22 cellular contexts compared by ENCODE assay signal in the genomic region with DNA sequence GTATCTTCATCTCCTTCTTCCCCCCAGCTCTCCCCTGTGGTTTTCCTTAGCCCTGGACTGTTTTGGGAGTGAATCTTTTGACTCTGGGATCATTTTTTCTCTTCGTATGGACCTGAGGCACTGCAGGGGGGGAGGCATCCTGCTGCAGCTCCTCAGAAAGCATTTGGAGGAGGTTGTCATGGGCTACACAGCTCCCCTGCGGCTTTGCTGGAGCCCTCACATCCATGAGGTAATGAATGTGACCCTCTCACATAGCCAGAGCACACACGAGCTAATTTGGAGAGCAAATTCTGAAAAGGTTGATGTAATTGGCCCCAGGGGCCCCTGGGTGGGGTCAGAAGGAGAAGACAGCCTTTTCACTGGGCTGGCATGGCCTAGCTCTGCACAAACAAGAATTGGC.
"Had no signal": no experiment of that assay in that cellular context is flagged by ENCODE, and none has a peak within 500 bp of the region (broad histone marks: within the 10 kb centered on the region; RNA-seq: fewer than 3 reads in every experiment).

No MANE protein-coding gene starts in this region.

- H3K9me3 Mint-ChIP-seq: activated B cell treated with CpG ODN at 0.5 μM for 24 hours; activated CD4-positive, alpha-beta T cell treated with anti-CD3 and anti-CD28 coated beads, Interleukin-2, amount 10 ng/mL, durations not matched to agents 24 days and 14 days; activated naive CD4-positive, alpha-beta T cell treated with anti-CD3 and anti-CD28 coated beads, Interleukin-2, amount 50 U/mL, for 72 hours; activated T-cell treated with anti-CD3 and anti-CD28 coated beads, Interleukin-2, amount 50 U/mL, for 24 hours; activated T-helper 1 cell treated with anti-CD3 and anti-CD28 coated beads, Interleukin-12 subunit alpha, Interleukin-12 subunit beta, Interleukin-2, Interleukin-4 antibody, amounts not matched to agents 30 ng/mL and 10 ng/mL and 1 ng/mL, durations not matched to agents 14 hours and 24 hours and 36 hours; brain; central memory CD8-positive, alpha-beta T cell had no signal

- H3K4me3 Mint-ChIP-seq: activated B cell treated with CpG ODN at 0.5 μM for 24 hours; activated CD4-positive, alpha-beta T cell treated with anti-CD3 and anti-CD28 coated beads, Interleukin-2, amount 10 ng/mL, durations not matched to agents 24 days and 14 days; activated CD8-positive, alpha-beta memory T cell treated with anti-CD3 and anti-CD28 coated beads, Interleukin-2, amount 10 ng/mL, durations not matched to agents 7 days and 5 days; activated T-cell treated with anti-CD3 and anti-CD28 coated beads, Interleukin-2, amount 50 U/mL, for 24 hours; activated T-helper 1 cell treated with anti-CD3 and anti-CD28 coated beads, Interleukin-12 subunit alpha, Interleukin-12 subunit beta, Interleukin-2, Interleukin-4 antibody, amounts not matched to agents 30 ng/mL and 10 ng/mL and 1 ng/mL, durations not matched to agents 14 hours and 24 hours and 36 hours; brain; central memory CD8-positive, alpha-beta T cell; T-helper 17 cell had no signal

- H3K27me3 Mint-ChIP-seq: activated CD4-positive, alpha-beta T cell treated with anti-CD3 and anti-CD28 coated beads, Interleukin-2, amount 10 ng/mL, durations not matched to agents 24 days and 14 days; activated T-cell treated with anti-CD3 and anti-CD28 coated beads, Interleukin-2, amount 50 U/mL, for 24 hours had no signal

- H3K36me3 Mint-ChIP-seq: activated CD8-positive, alpha-beta memory T cell treated with anti-CD3 and anti-CD28 coated beads, Interleukin-2, amount 10 ng/mL, durations not matched to agents 7 days and 5 days; activated naive CD4-positive, alpha-beta T cell treated with anti-CD3 and anti-CD28 coated beads, Interleukin-2, amount 50 U/mL, for 72 hours; brain had no signal

- DNase-seq: activated B cell treated with CpG ODN at 0.5 μM for 24 hours; activated CD4-positive, alpha-beta T cell treated with anti-CD3 and anti-CD28 coated beads for 1 hour; activated CD4-positive, alpha-beta T cell treated with anti-CD3 and anti-CD28 coated beads, Interleukin-2, amount 10 ng/mL, durations not matched to agents 24 days and 14 days; activated CD4-positive, alpha-beta T cell treated with anti-CD3 and anti-CD28 coated beads, Interleukin-2, amount 50 U/mL, for 48 hours; activated CD8-positive, alpha-beta memory T cell treated with anti-CD3 and anti-CD28 coated beads, Interleukin-2, amount 10 ng/mL, durations not matched to agents 7 days and 5 days; activated effector memory CD4-positive, alpha-beta T cell treated with Interleukin-2 at 50 U/mL for 16 hours; activated naive CD4-positive, alpha-beta T cell treated with Interleukin-2 at 50 U/mL for 16 hours; activated T-cell treated with anti-CD3 and anti-CD28 coated beads, Interleukin-2, amount 50 U/mL, for 24 hours; amygdala; Kasumi-1; KBM-7; NCI-H1105 treated with DMSO at 0.1 percent for 48 hours; NCI-H1694 treated with DMSO at 0.1 percent for 48 hours; NCI-H2029 treated with DMSO at 0.1 percent for 48 hours; NCI-H526; SIG-M5; T-helper 17 cell; T-helper 9 cell had no signal

- H3K27ac Mint-ChIP-seq: activated B cell treated with CpG ODN at 0.5 μM for 24 hours; activated CD4-positive, alpha-beta T cell treated with anti-CD3 and anti-CD28 coated beads, Interleukin-2, amount 10 ng/mL, durations not matched to agents 24 days and 14 days; activated CD8-positive, alpha-beta memory T cell treated with anti-CD3 and anti-CD28 coated beads, Interleukin-2, amount 10 ng/mL, durations not matched to agents 7 days and 5 days; activated naive CD4-positive, alpha-beta T cell treated with anti-CD3 and anti-CD28 coated beads, Interleukin-2, amount 50 U/mL, for 72 hours; activated T-cell treated with anti-CD3 and anti-CD28 coated beads, Interleukin-2, amount 50 U/mL, for 24 hours; activated T-helper 1 cell treated with anti-CD3 and anti-CD28 coated beads, Interleukin-12 subunit alpha, Interleukin-12 subunit beta, Interleukin-2, Interleukin-4 antibody, amounts not matched to agents 30 ng/mL and 10 ng/mL and 1 ng/mL, durations not matched to agents 14 hours and 24 hours and 36 hours; brain; T-helper 17 cell had no signal

- H3K4me1 Mint-ChIP-seq: activated B cell treated with CpG ODN at 0.5 μM for 24 hours; activated CD4-positive, alpha-beta T cell treated with anti-CD3 and anti-CD28 coated beads, Interleukin-2, amount 10 ng/mL, durations not matched to agents 24 days and 14 days; activated CD8-positive, alpha-beta memory T cell treated with anti-CD3 and anti-CD28 coated beads, Interleukin-2, amount 10 ng/mL, durations not matched to agents 7 days and 5 days; central memory CD8-positive, alpha-beta T cell had no signal
